11 cellular contexts compared by ENCODE assay signal in the genomic region with DNA sequence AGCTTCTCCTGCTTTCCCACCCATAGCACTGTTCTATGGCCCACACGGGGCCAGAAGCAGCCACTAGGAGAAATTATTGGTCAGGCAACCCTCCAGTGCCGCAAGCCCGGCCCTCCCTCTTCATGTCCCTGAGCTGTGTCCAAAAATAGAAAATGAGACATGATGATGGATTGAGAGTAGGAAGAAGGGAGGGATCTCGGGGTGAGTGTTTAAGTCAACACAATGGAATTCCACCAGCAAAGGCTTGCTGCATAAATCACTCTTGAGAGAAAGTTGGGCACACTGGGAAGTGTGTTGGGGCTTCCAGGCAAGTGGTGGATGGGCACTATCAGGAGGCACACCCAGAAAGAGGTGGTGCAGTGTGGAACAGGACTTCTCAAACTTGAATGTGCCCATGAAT.
DNase-seq lines count a peak whose midpoint lies in the region; ATAC-seq and TF ChIP-seq lines count a peak whose summit lies in the region.
"Had no signal": no experiment of that assay in that cellular context is flagged by ENCODE, and none has a peak within 500 bp of the region (broad histone marks: within the 10 kb centered on the region; RNA-seq: fewer than 3 reads in every experiment).

No MANE protein-coding gene starts in this region.

- peak overlapping the region; percentile 36 for H2BK5ac ChIP-seq in IMR-90 (ENCODE audit: low read depth, low read length, poor library complexity, severe bottlenecking)

- peak overlapping the region; percentile 11; the same call in 1 of the 2 replicates for H3K18ac ChIP-seq in IMR-90 (ENCODE audit: low read depth, low read length)

- H3K27ac ChIP-seq in IMR-90 (ENCODE audit: insufficient read depth, low read length), result no peak overlapping the region
- peak overlapping the region; percentile 32 to 68 for H3K27ac ChIP-seq in coronary artery
- no peak overlapping the region for H3K27ac ChIP-seq in lower lobe of right lung

- peak overlapping the region; percentile 54 for H2AK5ac ChIP-seq in IMR-90 (ENCODE audit: low read depth, low read length)

- in situ Hi-C loops in IMR-90 (cut with MboI; ENCODE audit: low sequenced_read_pairs), result no loop called here

- H3K9me1 ChIP-seq in IMR-90 (ENCODE audit: insufficient read depth, low read length), result peaks cover 3% of the 10 kb centered on the region

- H3K9ac ChIP-seq in IMR-90 (ENCODE audit: low read depth, low read length), result no peak overlapping the region

- H2AFZ ChIP-seq in IMR-90 (replicated peaks; ENCODE audit: low read length, poor library complexity), result peak overlapping the region; percentile 82

- peak overlapping the region in 1 of 2 experiments; percentile 83; a peak in 2 of 4 replicates for H4K8ac ChIP-seq in IMR-90 (ENCODE audit: low read depth in 2 of 2, low read length in 2 of 2)

- H3K79me1 ChIP-seq in IMR-90 (ENCODE audit: low read depth in 1 of 2, low read length in 2 of 2), result 0 out of 4 replicates have a peak, but pooled peaks cover 0 to 2% of the 10 kb centered on the region in 2 experiments

- peak overlapping the region; percentile 33 for H2AK9ac ChIP-seq in IMR-90 (replicated peaks; ENCODE audit: low read depth, low read length, poor library complexity)

- TF ChIP-seq RAD21 in IMR-90 (IDR thresholded peaks at IDR 0.05; ENCODE audit: low read length), result no peak

- no peaks in the 10 kb centered on the region for H4K20me1 ChIP-seq in IMR-90 (ENCODE audit: insufficient read depth, low read length)

- 0% methylated on average over 1 of the region's 4 CpGs; no CpG with 5 or more reads in 1 of the 2 experiments for WGBS in IMR-90 (ENCODE audit: extremely low coverage in 2 of 2, insufficient read length in 1 of 2), 2 experiments

- POLR2A ChIA-PET in AG04449 (lab: Yijun Ruan, JAX) (interaction anchor here (0.7 to 1.2 kb wide), 5 partner anchors 9 to 169 kb away, joined by 3 to 4 read pairs (median 3); no protein-coding TSS in a partner anchor), IMR-90 (lab: Charles Lee; ENCODE audit: unreplicated experiment) (no interaction called here)

- H3K4me3 ChIP-seq in AG04449 (ENCODE audit: low read depth, low read length) (no peak overlapping the region), IMR-90 (ENCODE audit: insufficient read depth, low read depth, low read length) (no peak overlapping the region), coronary artery (no peak overlapping the region), lower lobe of right lung (no peak overlapping the region)

- CTCF ChIA-PET in AG04449 (lab: Yijun Ruan, JAX) (interaction anchor here (0.7 to 2.2 kb wide), 53 partner anchors 9 to 724 kb away, joined by 3 to 29 read pairs (median 4); no protein-coding TSS in a partner anchor), IMR-90 (lab: Yijun Ruan, JAX) (interaction anchor here (0.6 to 1.5 kb wide), 4 partner anchors 21 to 212 kb away, joined by 3 to 5 read pairs (median 3); no protein-coding TSS in a partner anchor)

- H4K91ac ChIP-seq in IMR-90 (ENCODE audit: insufficient read depth, low read depth, low read length), result peak overlapping the region; percentile 49; the same call in 1 of the 2 replicates

- dilution Hi-C loops in IMR-90 (cut with HindIII; ENCODE audit: low sequenced_read_pairs, unreplicated experiment), result no loop called here

- H2BK15ac ChIP-seq in IMR-90 (ENCODE audit: low read depth, low read length), result peak overlapping the region; percentile 40; the same call in 1 of the 3 replicates

- H3K4me2 ChIP-seq in IMR-90 (ENCODE audit: low read depth, low read length), result peak overlapping the region; percentile 22; the same call in 1 of the 2 replicates

- H3K4ac ChIP-seq in IMR-90 (ENCODE audit: low read depth, low read length), result peak overlapping the region; percentile 77; the same call in 1 of the 2 replicates

- no peak for TF ChIP-seq POLR2A in IMR-90 (IDR thresholded peaks at IDR 0.05; ENCODE audit: low read depth, low read length)

- peak overlapping the region; percentile 11; the same call in 1 of the 2 replicates for H4K5ac ChIP-seq in IMR-90 (ENCODE audit: low read depth, low read length)

- H3K4me1 ChIP-seq in IMR-90 (ENCODE audit: control insufficient read depth, insufficient read depth, low read length) (peaks cover 6% of the 10 kb centered on the region), lower lobe of right lung (no peaks in the 10 kb centered on the region)

- intact Hi-C loops in IMR-90 (cut with micrococcal nuclease), result loop anchor here (5.0 kb wide), 3 partner anchors 209 to 729 kb away; no protein-coding TSS in a partner anchor
- intact Hi-C loops in lower lobe of right lung (cut with DNase I), result no loop called here

- H3K14ac ChIP-seq in IMR-90 (replicated peaks; ENCODE audit: low read depth, low read length), result peak overlapping the region; percentile 67

- BruUV-seq in IMR-90 (replicated peaks; lab: Mats Ljungman, UMichigan), result no TSS peak

- TF ChIP-seq CTCF in AG04449 (IDR thresholded peaks at IDR 0.05; ENCODE audit: insufficient read depth, low read length, missing control alignments) (peak; percentile 14), IMR-90 (conservative IDR thresholded peaks at IDR 0.05; ENCODE audit: low read depth, low read length) (peak; percentile 18; the same call in 1 of the 2 replicates), coronary artery (IDR thresholded peaks at IDR 0.05) (no peak), lower lobe of right lung (IDR thresholded peaks at IDR 0.05) (no peak)

- H3K56ac ChIP-seq in IMR-90 (ENCODE audit: extremely low read depth, insufficient read depth, low read length), result no peak overlapping the region; the same call in 1 of the 2 replicates

- H2BK120ac ChIP-seq in IMR-90 (ENCODE audit: low read depth, low read length), result peak overlapping the region; percentile 85

- no peaks in the 10 kb centered on the region for H3K9me3 ChIP-seq in IMR-90 (ENCODE audit: control insufficient read depth, insufficient read depth, low read length)
- no peaks in the 10 kb centered on the region for H3K9me3 ChIP-seq in lower lobe of right lung

- H3K36me3 ChIP-seq in IMR-90 (ENCODE audit: control insufficient read depth, insufficient read depth, low read length), result no peaks in the 10 kb centered on the region
- H3K36me3 ChIP-seq in lower lobe of right lung, result no peaks in the 10 kb centered on the region

- H3K23ac ChIP-seq in IMR-90 (ENCODE audit: low read depth, low read length), result peak overlapping the region; percentile 41; the same call in 1 of the 2 replicates

- H3K27me3 ChIP-seq in IMR-90 (ENCODE audit: control insufficient read depth, insufficient read depth, low read length), result no peaks in the 10 kb centered on the region
- H3K27me3 ChIP-seq in lower lobe of right lung (ENCODE audit: low read depth), result peaks cover 6% of the 10 kb centered on the region

- peak overlapping the region; percentile 85 for H2BK20ac ChIP-seq in IMR-90 (ENCODE audit: low read depth, low read length)

- DNase-seq in AG04449 (ENCODE audit: low read depth, low spot score) (peak; percentile 85), IMR-90 (peak; percentile 92), coronary artery (ENCODE audit: low spot score) (peak; percentile 74), lower lobe of right lung (no peak), OCI-M1 (lab: John Stamatoyannopoulos, UW) (no peak)
- DNase-seq: CD4-positive, alpha-beta T cell; NCI-H1417 treated with DMSO at 0.1 percent for 48 hours; T-helper 2 cell had no signal

- ATAC-seq in IMR-90 (ENCODE audit: low read depth) (peak; percentile 93), lower lobe of right lung (peak; percentile 67 to 68), GM21528 (IDR thresholded peaks at IDR 0.05; ENCODE audit: low FRiP score, unreplicated experiment) (no peak), HG03025 (IDR thresholded peaks at IDR 0.05; ENCODE audit: low FRiP score, unreplicated experiment) (no peak), HG03460 (IDR thresholded peaks at IDR 0.05; ENCODE audit: unreplicated experiment) (no peak)

TF ChIP-seq in IMR-90, 13 proteins besides CTCF, POLR2A, EP300 and RAD21:
- 0 out of 2 replicates have a peak, but pooled peaks have one; percentile 48 for TF ChIP-seq MAZ (IDR thresholded peaks at IDR 0.05; ENCODE audit: borderline replicate concordance, low read depth, low read length)
- no peak for TF ChIP-seq RCOR1 (IDR thresholded peaks at IDR 0.05; ENCODE audit: insufficient replicate concordance, low read length)
- no peak for TF ChIP-seq MAFK (IDR thresholded peaks at IDR 0.05; ENCODE audit: low read depth, low read length)
- TF ChIP-seq MXI1 (IDR thresholded peaks at IDR 0.05; ENCODE audit: borderline replicate concordance, low read depth, low read length), result no peak
- no peak for TF ChIP-seq RFX5 (IDR thresholded peaks at IDR 0.05; ENCODE audit: low read depth, low read length)
- TF ChIP-seq ELK1 (IDR thresholded peaks at IDR 0.05; ENCODE audit: borderline replicate concordance, low read depth, low read length), result no peak
- no peak for TF ChIP-seq CHD1 (IDR thresholded peaks at IDR 0.05; ENCODE audit: low read depth, low read length)
- TF ChIP-seq CEBPB (IDR thresholded peaks at IDR 0.05; ENCODE audit: low read depth, low read length), result no peak
- TF ChIP-seq SMC3 (IDR thresholded peaks at IDR 0.05; ENCODE audit: low read depth, low read length), result no peak
- TF ChIP-seq, protein P1, sequence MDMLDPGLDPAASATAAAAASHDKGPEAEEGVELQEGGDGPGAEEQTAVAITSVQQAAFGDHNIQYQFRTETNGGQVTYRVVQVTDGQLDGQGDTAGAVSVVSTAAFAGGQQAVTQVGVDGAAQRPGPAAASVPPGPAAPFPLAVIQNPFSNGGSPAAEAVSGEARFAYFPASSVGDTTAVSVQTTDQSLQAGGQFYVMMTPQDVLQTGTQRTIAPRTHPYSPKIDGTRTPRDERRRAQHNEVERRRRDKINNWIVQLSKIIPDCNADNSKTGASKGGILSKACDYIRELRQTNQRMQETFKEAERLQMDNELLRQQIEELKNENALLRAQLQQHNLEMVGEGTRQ (IDR thresholded peaks at IDR 0.05; ENCODE audit: low read depth, low read length), result peak; percentile 69
- 0 out of 2 replicates have a peak, but pooled peaks have one; percentile 19 for TF ChIP-seq BHLHE40 (IDR thresholded peaks at IDR 0.05; ENCODE audit: low read depth, low read length)
- no peak for TF ChIP-seq FOS (IDR thresholded peaks at IDR 0.05; ENCODE audit: low read depth, low read length)
- TF ChIP-seq NFE2L2 (IDR thresholded peaks at IDR 0.05; ENCODE audit: low read depth, low read length), result no peak
TF ChIP-seq in IMR-90: peak in this region for 3.

Comparison
In these comparisons a context has a peak if more than half of its experiments do, and no peak if none do; other contexts are left out.
1. DNase-seq: peak in AG04449 (single experiment), IMR-90 (single experiment) and coronary artery (single experiment); none in lower lobe of right lung (single experiment) and OCI-M1 (single experiment).
2. CTCF ChIP-seq: peak in AG04449 (single experiment) and IMR-90 (single experiment); none in coronary artery (single experiment) and lower lobe of right lung (single experiment).
3. ATAC-seq: peak in IMR-90 (single experiment) and lower lobe of right lung (2 of 2); none in GM21528 (single experiment), HG03025 (single experiment) and HG03460 (single experiment).
4. H3K27ac ChIP-seq: peak in coronary artery (2 of 2); none in IMR-90 (single experiment) and lower lobe of right lung (single experiment).